Comparison of ENCODE assay signal across 19 cellular contexts in genomic region chr14:74667758-74668157, GRCh38. TPM values are rescaled to one million over a fixed set of nuclear protein-coding genes. Genes with fewer than 3 reads are reported as not detected.
DNase-seq lines count a peak whose midpoint lies in the region; ATAC-seq and TF ChIP-seq lines count a peak whose summit lies in the region.
"Had no signal": no experiment of that assay in that cellular context is flagged by ENCODE, and none has a peak within 500 bp of the region (broad histone marks: within the 10 kb centered on the region; RNA-seq: fewer than 3 reads in every experiment).

No MANE protein-coding gene starts in this region.

- H3K9me3 ChIP-seq in CD4-positive, alpha-beta T cell (ENCODE audit: control insufficient read depth, low read length), result no peaks in the 10 kb centered on the region
- H3K9me3 ChIP-seq: gastrocnemius medialis had no signal

- no peak overlapping the region for H3K4me3 Mint-ChIP-seq in activated T-helper 2 cell treated with anti-CD3 and anti-CD28 coated beads, Interferon-gamma antibody, Interleukin-2, Interleukin-4, amounts not matched to agents 10 μg/mL and 5 μg/mL and 100 μg/mL, durations not matched to agents 14 hours and 24 hours and 36 hours (ENCODE audit: low read depth)
- no peak overlapping the region for H3K4me3 Mint-ChIP-seq in CD4-positive, alpha-beta T cell
- H3K4me3 Mint-ChIP-seq: IgD-negative memory B cell had no signal

- H3K27ac Mint-ChIP-seq in activated T-helper 2 cell treated with anti-CD3 and anti-CD28 coated beads, Interferon-gamma antibody, Interleukin-2, Interleukin-4, amounts not matched to agents 10 μg/mL and 5 μg/mL and 100 μg/mL, durations not matched to agents 14 hours and 24 hours and 36 hours, result peak overlapping the region; percentile 67
- no peak overlapping the region for H3K27ac Mint-ChIP-seq in CD4-positive, alpha-beta T cell
- H3K27ac Mint-ChIP-seq: IgD-negative memory B cell had no signal

- no peaks in the 10 kb centered on the region for H3K9me3 Mint-ChIP-seq in activated T-helper 2 cell treated with anti-CD3 and anti-CD28 coated beads, Interferon-gamma antibody, Interleukin-2, Interleukin-4, amounts not matched to agents 10 μg/mL and 5 μg/mL and 100 μg/mL, durations not matched to agents 14 hours and 24 hours and 36 hours
- no peaks in the 10 kb centered on the region for H3K9me3 Mint-ChIP-seq in CD4-positive, alpha-beta T cell
- H3K9me3 Mint-ChIP-seq: IgD-negative memory B cell had no signal

- no peak overlapping the region for H3K27ac ChIP-seq in CD4-positive, alpha-beta T cell (ENCODE audit: low read depth, low read length)
- H3K27ac ChIP-seq: gastrocnemius medialis, parathyroid adenoma had no signal

- no peak for TF ChIP-seq CTCF in fibroblast of pulmonary artery (IDR thresholded peaks at IDR 0.05; ENCODE audit: low read length, missing control alignments)
- no peak for TF ChIP-seq CTCF in CD4-positive, alpha-beta T cell (IDR thresholded peaks at IDR 0.05)

- POLR2A ChIA-PET in CD4-positive, alpha-beta T cell (lab: Charles Lee), result no interaction called here

- intact Hi-C loops in activated T-helper 2 cell treated with anti-CD3 and anti-CD28 coated beads, Interferon-gamma antibody, Interleukin-2, Interleukin-4, amounts not matched to agents 10 μg/mL and 5 μg/mL and 100 μg/mL, durations not matched to agents 14 hours and 24 hours and 36 hours (cut with micrococcal nuclease), result loop anchor here (5.0 kb wide), 1 partner anchor 50 kb away; no protein-coding TSS in a partner anchor
- intact Hi-C loops in CD4-positive, alpha-beta T cell (cut with DNase I, micrococcal nuclease), result no loop called here

- H3K27me3 ChIP-seq in CD4-positive, alpha-beta T cell (ENCODE audit: control insufficient read depth, insufficient read depth, low read length), result no peaks in the 10 kb centered on the region
- H3K27me3 ChIP-seq: gastrocnemius medialis had no signal

- CTCF ChIA-PET in CD4-positive, alpha-beta T cell (lab: Charles Lee), result interaction anchor here (1.4 kb wide), 1 partner anchor 59 kb away, joined by 5 read pairs; no protein-coding TSS in a partner anchor

- H3K4me3 ChIP-seq in fibroblast of pulmonary artery (replicated peaks; ENCODE audit: low read depth, low read length), result no peak overlapping the region
- H3K4me3 ChIP-seq: gastrocnemius medialis had no signal

- peaks cover 20% of the 10 kb centered on the region for H3K4me1 Mint-ChIP-seq in activated T-helper 2 cell treated with anti-CD3 and anti-CD28 coated beads, Interferon-gamma antibody, Interleukin-2, Interleukin-4, amounts not matched to agents 10 μg/mL and 5 μg/mL and 100 μg/mL, durations not matched to agents 14 hours and 24 hours and 36 hours (ENCODE audit: low read depth)
- no peaks in the 10 kb centered on the region for H3K4me1 Mint-ChIP-seq in CD4-positive, alpha-beta T cell (ENCODE audit: low read depth)
- H3K4me1 Mint-ChIP-seq: IgD-negative memory B cell had no signal

- peak; percentile 42 for DNase-seq in A172 (ENCODE audit: low spot score)
- DNase-seq in ELR (ENCODE audit: low read depth), result peak; percentile 67
- DNase-seq in activated T-helper 2 cell treated with anti-CD3 and anti-CD28 coated beads, Interferon-gamma antibody, Interleukin-2, Interleukin-4, amounts not matched to agents 10 μg/mL and 5 μg/mL and 100 μg/mL, durations not matched to agents 14 hours and 24 hours and 36 hours (ENCODE audit: low spot score), result no peak
- DNase-seq in fibroblast of pulmonary artery (ENCODE audit: low read depth), result peak; percentile 78
- no peak for DNase-seq in CD4-positive, alpha-beta T cell
- DNase-seq in ecto neural progenitor cell (ENCODE audit: low spot score), result no peak
- DNase-seq: activated CD4-positive, alpha-beta T cell treated with anti-CD3 and anti-CD28 coated beads for 1 hour; AML-193; amygdala; gastrocnemius medialis; GDM1; MV-4-11; NCI-H524 treated with DMSO at 0.1 percent for 48 hours; SIG-M5; small intestine had no signal

- no peaks in the 10 kb centered on the region for H3K27me3 Mint-ChIP-seq in activated T-helper 2 cell treated with anti-CD3 and anti-CD28 coated beads, Interferon-gamma antibody, Interleukin-2, Interleukin-4, amounts not matched to agents 10 μg/mL and 5 μg/mL and 100 μg/mL, durations not matched to agents 14 hours and 24 hours and 36 hours (ENCODE audit: low read depth)
- no peaks in the 10 kb centered on the region for H3K27me3 Mint-ChIP-seq in CD4-positive, alpha-beta T cell
- H3K27me3 Mint-ChIP-seq: IgD-negative memory B cell had no signal

- ATAC-seq in GM21526 (IDR thresholded peaks at IDR 0.05; ENCODE audit: low FRiP score, unreplicated experiment) (no peak), HG03097 (IDR thresholded peaks at IDR 0.05; ENCODE audit: low FRiP score, unreplicated experiment) (no peak)
- no peak for ATAC-seq in CD4-positive, alpha-beta T cell (ENCODE audit: poor library complexity)
- ATAC-seq: gastrocnemius medialis had no signal

- H3K36me3 Mint-ChIP-seq in activated T-helper 2 cell treated with anti-CD3 and anti-CD28 coated beads, Interferon-gamma antibody, Interleukin-2, Interleukin-4, amounts not matched to agents 10 μg/mL and 5 μg/mL and 100 μg/mL, durations not matched to agents 14 hours and 24 hours and 36 hours (ENCODE audit: low read depth), result peaks cover 84% of the 10 kb centered on the region
- H3K36me3 Mint-ChIP-seq in CD4-positive, alpha-beta T cell (ENCODE audit: low read depth), result peaks cover 93% of the 10 kb centered on the region

RNA-seq across cellular contexts. Expression of gene AREL1, which starts 45.1 kb away (rescaled TPM):
- 15.9 and 25.9 TPM in 2 replicates for total RNA-seq in A172 (2014; rRNA removed; shearing (Covaris generic))
- total RNA-seq in activated T-helper 2 cell treated with anti-CD3 and anti-CD28 coated beads, Interferon-gamma antibody, Interleukin-2, Interleukin-4, amounts not matched to agents 10 μg/mL and 5 μg/mL and 100 μg/mL, durations not matched to agents 14 hours and 24 hours and 36 hours, result 40.0 and 46.9 TPM in 2 replicates
- total RNA-seq in CD4-positive, alpha-beta T cell, result 10 to 100 TPM; 30.6 to 35.9 TPM

RNA-seq across cellular contexts. Expression of gene FCF1, which starts 45.2 kb away (rescaled TPM):
- 9.5 and 18.6 TPM in 2 replicates for total RNA-seq in A172 (2014; rRNA removed; shearing (Covaris generic))
- total RNA-seq in activated T-helper 2 cell treated with anti-CD3 and anti-CD28 coated beads, Interferon-gamma antibody, Interleukin-2, Interleukin-4, amounts not matched to agents 10 μg/mL and 5 μg/mL and 100 μg/mL, durations not matched to agents 14 hours and 24 hours and 36 hours, result 61.8 and 62.8 TPM in 2 replicates
- total RNA-seq in CD4-positive, alpha-beta T cell, result 10 to 100 TPM; 31.9 to 32.9 TPM

RNA-seq across cellular contexts. Expression of gene LTBP2, which starts 55.7 kb away (rescaled TPM):
- total RNA-seq in A172 (2014; rRNA removed; shearing (Covaris generic)), result 5.7 and 5.8 TPM in 2 replicates
- 0.07 and 0.23 TPM in 2 replicates for total RNA-seq in activated T-helper 2 cell treated with anti-CD3 and anti-CD28 coated beads, Interferon-gamma antibody, Interleukin-2, Interleukin-4, amounts not matched to agents 10 μg/mL and 5 μg/mL and 100 μg/mL, durations not matched to agents 14 hours and 24 hours and 36 hours
- under 1 TPM; 0.45 to 0.47 TPM for total RNA-seq in CD4-positive, alpha-beta T cell

Comparison
In these comparisons a context has a peak if more than half of its experiments do, and no peak if none do; other contexts are left out.
1. DNase-seq: peak in A172 (single experiment), ELR (single experiment) and fibroblast of pulmonary artery (single experiment); none in activated T-helper 2 cell treated with anti-CD3 and anti-CD28 coated beads, Interferon-gamma antibody, Interleukin-2, Interleukin-4, amounts not matched to agents 10 μg/mL and 5 μg/mL and 100 μg/mL, durations not matched to agents 14 hours and 24 hours and 36 hours (single experiment), CD4-positive, alpha-beta T cell (0 of 10) and ecto neural progenitor cell (single experiment).